ENCODE assay signal across 9 cellular contexts in the genomic region with DNA sequence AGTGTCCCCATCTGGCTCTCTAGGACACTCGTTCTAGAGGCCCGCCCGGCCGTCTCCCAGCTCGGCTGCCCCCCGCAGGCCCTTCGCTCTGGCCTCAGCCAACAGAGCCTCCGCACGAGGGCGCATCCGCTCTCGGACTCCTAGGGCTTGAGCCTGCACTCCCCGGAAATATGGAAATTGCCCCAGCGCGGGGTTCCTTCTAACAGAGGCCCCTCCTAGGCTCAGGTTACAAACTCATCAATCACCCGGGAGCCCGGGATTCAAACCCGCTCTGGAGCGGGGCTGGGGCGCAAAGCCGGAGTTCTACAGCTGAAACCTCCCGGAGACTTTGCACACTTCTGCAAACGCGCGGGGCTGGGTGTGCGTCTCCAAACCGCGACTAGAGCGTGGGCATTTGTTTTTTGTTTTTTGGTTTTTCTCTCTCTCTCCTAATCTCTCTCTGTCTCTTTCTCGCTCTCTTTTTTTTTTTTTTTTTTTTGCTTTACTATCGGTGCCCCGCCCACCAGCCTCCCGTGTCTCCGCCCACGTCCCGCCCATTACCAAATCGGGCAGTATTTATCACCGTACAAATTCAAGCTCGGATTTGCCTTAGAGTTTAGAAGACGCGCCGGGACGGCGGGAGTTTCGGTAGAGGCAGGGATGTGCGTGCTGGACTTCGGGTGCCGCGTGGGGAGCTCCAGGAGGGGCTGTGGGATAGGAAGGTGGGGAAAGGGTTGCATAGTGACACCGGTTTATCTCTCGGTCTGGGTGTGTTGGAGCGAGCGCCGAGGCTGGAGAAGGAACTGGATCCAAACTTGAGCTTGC. TPM values are rescaled to one million over a fixed set of nuclear protein-coding genes. Genes with fewer than 3 reads are reported as not detected.
A peak's percentile ranks its signal among the peaks of the same experiment; 100 is the strongest.
DNase-seq lines count a peak whose midpoint lies in the region; ATAC-seq and TF ChIP-seq lines count a peak whose summit lies in the region.
"Had no signal": no experiment of that assay in that cellular context is flagged by ENCODE, and none has a peak within 500 bp of the region (broad histone marks: within the 10 kb centered on the region; RNA-seq: fewer than 3 reads in every experiment).

No MANE protein-coding gene starts in this region.

- TF ChIP-seq CTCF in epithelial cell of proximal tubule (conservative IDR thresholded peaks at IDR 0.05; ENCODE audit: low read depth, low read length), result peak; percentile 82
- no peak for TF ChIP-seq CTCF in mucosa of descending colon (IDR thresholded peaks at IDR 0.05)
- TF ChIP-seq CTCF in suprapubic skin (IDR thresholded peaks at IDR 0.05), result peak in 1 of 2 donors; percentile 40

- H3K9me3 ChIP-seq in mucosa of descending colon, result no peaks in the 10 kb centered on the region
- H3K9me3 ChIP-seq in suprapubic skin, result no peaks in the 10 kb centered on the region

- H3K36me3 ChIP-seq in mucosa of descending colon (ENCODE audit: low read depth) (no peaks in the 10 kb centered on the region), suprapubic skin (no peaks in the 10 kb centered on the region)

- peak; percentile 76 for ATAC-seq in mucosa of descending colon
- no peak for ATAC-seq in HG02642 (IDR thresholded peaks at IDR 0.05; ENCODE audit: poor library complexity, unreplicated experiment)
- no peak for ATAC-seq in HG02763 (IDR thresholded peaks at IDR 0.05; ENCODE audit: unreplicated experiment)

- intact Hi-C loops in mucosa of descending colon (cut with DNase I, micrococcal nuclease), result no loop called here

- TF ChIP-seq POLR2A in suprapubic skin (IDR thresholded peaks at IDR 0.05), result no peak

- H3K27me3 ChIP-seq in suprapubic skin, result peaks cover 100% of the 10 kb centered on the region

- H3K27ac ChIP-seq in suprapubic skin, result no peak overlapping the region
- H3K27ac ChIP-seq: VCaP had no signal

- under 1% methylated on average over 40 of the region's 54 CpGs for WGBS in suprapubic skin

- DNase-seq in ELF-1 (ENCODE audit: low read depth, low spot score) (peak; percentile 97), LoVo (ENCODE audit: low spot score) (peak; percentile 73), epithelial cell of proximal tubule (ENCODE audit: low read depth) (peak; percentile 72), mucosa of descending colon (peak; percentile 70 to 77 (median 77)), suprapubic skin (ENCODE audit: low spot score in 2 of 2) (peak in 1 of 2 donors; percentile 46)
- peak; percentile 65 for DNase-seq in activated CD4-positive, alpha-beta T cell treated with anti-CD3 and anti-CD28 coated beads, Interleukin-2, amount 50 U/mL, for 48 hours

- TF ChIP-seq EP300 in suprapubic skin (IDR thresholded peaks at IDR 0.05), result no peak

- H3K4me3 ChIP-seq in epithelial cell of proximal tubule (ENCODE audit: low read depth, low read length) (peak overlapping the region; percentile 62), mucosa of descending colon (no peak overlapping the region), suprapubic skin (peak overlapping the region; percentile 39)

- H3K4me1 ChIP-seq in mucosa of descending colon (ENCODE audit: low read depth) (peaks cover 5% of the 10 kb centered on the region), suprapubic skin (peaks cover 31% of the 10 kb centered on the region)

RNA-seq across cellular contexts. Expression of a gene that starts 2.4 kb away (rescaled TPM):
- total RNA-seq in epithelial cell of proximal tubule (11.6 and 14.6 TPM in 2 replicates), mucosa of descending colon (1 to 10 TPM; 1.1 to 3.6 (median 2.4) TPM), suprapubic skin (under 1 TPM in 2 of 4 donors, not detected in 2; 0.23 to 0.40 TPM)

RNA-seq across cellular contexts. Expression of a gene that starts 9.3 kb away (rescaled TPM):
- 26.5 and 30.1 TPM in 2 replicates for total RNA-seq in epithelial cell of proximal tubule
- under 1 TPM; 0.23 to 0.67 (median 0.51) TPM for total RNA-seq in mucosa of descending colon
- under 1 TPM in 1 of 4 donors, not detected in 3; 0.56 TPM for total RNA-seq in suprapubic skin

RNA-seq across cellular contexts. Expression of a gene that starts 20.9 kb away (rescaled TPM):
- total RNA-seq in epithelial cell of proximal tubule (7.1 and 13.2 TPM in 2 replicates), mucosa of descending colon (10 to 100 TPM; 22.6 to 30.4 (median 25.5) TPM), suprapubic skin (10 to 100 TPM; 12.4 to 43.4 (median 18.8) TPM)

Comparison
In these comparisons a context has a peak if more than half of its experiments do, and no peak if none do; other contexts are left out.
1. RNA of a gene that starts 9.3 kb away (total RNA-seq): 26.5 to 30.1 TPM in epithelial cell of proximal tubule; 0.23 to 0.67 TPM in mucosa of descending colon and 0.56 TPM in suprapubic skin; every median in the first group is over 10 times any median in the second.